ENCODE assay signal across 9 cellular contexts in the genomic region with DNA sequence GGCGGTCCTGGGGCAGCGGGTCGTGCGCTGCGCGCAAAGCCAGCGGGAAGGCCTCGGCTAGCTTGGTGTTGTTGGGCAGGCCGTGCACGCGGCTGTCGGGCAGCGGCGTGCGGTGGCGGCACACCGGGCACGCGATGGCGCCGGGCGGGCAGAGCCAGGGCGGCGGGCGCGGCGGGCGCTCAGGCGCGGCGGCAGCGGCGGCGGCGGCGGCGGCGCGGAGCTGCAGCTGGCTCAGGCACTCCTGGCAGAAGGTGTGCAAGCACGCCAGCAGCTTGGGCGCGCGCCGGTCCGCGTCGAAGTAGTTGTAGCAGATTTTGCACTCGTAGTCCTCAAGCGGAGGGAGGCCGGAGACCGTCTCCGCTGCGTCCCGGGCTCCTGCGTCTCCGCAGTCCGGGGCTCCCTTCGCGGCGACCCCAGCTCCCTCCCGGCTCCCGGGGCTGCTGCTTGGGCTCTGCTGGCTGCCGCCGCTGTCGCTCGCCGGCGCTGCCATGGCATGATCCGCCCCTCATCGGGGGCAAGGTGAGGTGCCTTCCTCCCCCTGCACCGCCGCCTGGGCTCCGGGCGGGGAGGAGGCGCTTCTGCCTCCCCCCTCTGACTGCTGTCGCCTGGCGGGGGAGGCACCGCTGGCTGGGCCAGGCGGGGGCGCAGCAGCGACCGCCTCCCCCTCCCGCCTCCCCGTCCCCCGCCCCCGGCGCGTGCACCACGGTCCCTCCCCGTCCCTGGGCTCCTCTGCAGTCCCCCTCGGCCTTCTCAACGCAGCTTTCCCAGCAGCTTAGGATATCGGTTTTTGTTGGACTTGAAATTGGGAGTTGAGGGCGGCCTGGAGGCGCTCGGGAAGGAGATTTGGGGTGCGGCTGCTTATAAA. TPM values are rescaled to one million over a fixed set of nuclear protein-coding genes. Genes with fewer than 3 reads are reported as not detected.
A peak's percentile ranks its signal among the peaks of the same experiment; 100 is the strongest.
DNase-seq lines count a peak whose midpoint lies in the region; ATAC-seq, FAIRE-seq and TF ChIP-seq lines count a peak whose summit lies in the region.
"Had no signal": no experiment of that assay in that cellular context is flagged by ENCODE, and none has a peak within 500 bp of the region (broad histone marks: within the 10 kb centered on the region; RNA-seq: fewer than 3 reads in every experiment).

No MANE protein-coding gene starts in this region.

- no peak for TF ChIP-seq CTCF in CD14-positive monocyte (IDR thresholded peaks at IDR 0.05)
- no peak for TF ChIP-seq CTCF in MCF 10A (IDR thresholded peaks at IDR 0.05; ENCODE audit: unreplicated experiment)
- no peak for TF ChIP-seq CTCF in thoracic aorta (IDR thresholded peaks at IDR 0.05)
- TF ChIP-seq CTCF in D721Med (IDR thresholded peaks at IDR 0.05; ENCODE audit: insufficient read depth, missing control alignments) = no peak

- H3K4me1 Mint-ChIP-seq in CD14-positive monocyte (peaks cover 16% of the 10 kb centered on the region), MCF 10A (ENCODE audit: insufficient read depth, unreplicated experiment) (no peaks in the 10 kb centered on the region)

- H3K27ac ChIP-seq in thoracic aorta = no peak overlapping the region

- CTCF ChIA-PET in MCF 10A (lab: Yijun Ruan, JAX) = interaction anchor here (0.6 to 3.2 kb wide), 9 partner anchors 8 to 1324 kb away, joined by 3 to 33 read pairs (median 4); no protein-coding TSS in a partner anchor

- no peak for FAIRE-seq in D721Med (lab: Jason Lieb, UNC)

- no peak for DNase-seq in CD14-positive monocyte (ENCODE audit: low spot score)
- DNase-seq in NCI-H2171 treated with DMSO at 0.1 percent for 48 hours (lab: John Stamatoyannopoulos, UW) = peak; percentile 59
- peak; percentile 20 for DNase-seq in MCF 10A (ENCODE audit: unreplicated experiment)
- no peak for DNase-seq in left lobe of liver (ENCODE audit: low spot score)
- no peak for DNase-seq in thoracic aorta (ENCODE audit: low spot score)
- no peak for DNase-seq in D721Med (ENCODE audit: insufficient read length, low spot score)

- H3K27me3 ChIP-seq in thoracic aorta (replicated peaks; ENCODE audit: insufficient read depth) = peaks cover 18% of the 10 kb centered on the region

- POLR2A ChIA-PET in MCF 10A (lab: Yijun Ruan, JAX) = interaction anchor here (1.1 to 3.3 kb wide), 4 partner anchors 10 to 242 kb away, joined by 3 to 57 read pairs (median 10); no protein-coding TSS in a partner anchor

- peak overlapping the region; percentile 65 for H3K4me3 ChIP-seq in thoracic aorta

- ATAC-seq in GM18519 (IDR thresholded peaks at IDR 0.05; ENCODE audit: low FRiP score, unreplicated experiment) (peak; percentile 31), HG02885 (IDR thresholded peaks at IDR 0.05; ENCODE audit: poor library complexity, unreplicated experiment) (peak; percentile 44), left lobe of liver (peak; percentile 57), thoracic aorta (ENCODE audit: insufficient number of reproducible peaks, low FRiP score, low read depth) (no peak)

- BruUV-seq in MCF 10A (replicated peaks; lab: Mats Ljungman, UMichigan) = no TSS peak

- H3K9me3 Mint-ChIP-seq in CD14-positive monocyte (peaks cover 0 to 12% (median 3%) of the 10 kb centered on the region in 7 donors), MCF 10A (ENCODE audit: unreplicated experiment) (no peaks in the 10 kb centered on the region)

- peaks cover 8 to 11% of the 10 kb centered on the region in 2 donors for H3K36me3 Mint-ChIP-seq in CD14-positive monocyte
- no peaks in the 10 kb centered on the region for H3K36me3 Mint-ChIP-seq in MCF 10A (ENCODE audit: insufficient read depth, unreplicated experiment)

- H3K9me3 ChIP-seq in thoracic aorta = no peaks in the 10 kb centered on the region

- H3K27me3 Mint-ChIP-seq in CD14-positive monocyte (ENCODE audit: low read depth in 3 of 3) (peaks cover 49 to 76% (median 59%) of the 10 kb centered on the region in 3 donors), MCF 10A (ENCODE audit: insufficient read depth, unreplicated experiment) (peaks cover 2% of the 10 kb centered on the region)

- H3K27ac Mint-ChIP-seq in CD14-positive monocyte (no peak overlapping the region), MCF 10A (ENCODE audit: low read depth, unreplicated experiment) (no peak overlapping the region)

- H3K4me1 ChIP-seq in thoracic aorta (ENCODE audit: control insufficient read depth in 1 of 2, low read depth in 2 of 2) = peaks cover 9 to 15% of the 10 kb centered on the region in 2 donors

- H3K36me3 ChIP-seq in thoracic aorta = no peaks in the 10 kb centered on the region

- H3K4me3 Mint-ChIP-seq in CD14-positive monocyte (peak overlapping the region; percentile 82 to 92), MCF 10A (ENCODE audit: unreplicated experiment) (peak overlapping the region; percentile 89)

- intact Hi-C loops in CD14-positive monocyte (cut with micrococcal nuclease) = loop anchor here (5.0 to 10.0 kb wide), 2 partner anchors 165 to 242 kb away; no protein-coding TSS in a partner anchor
- intact Hi-C loops in MCF 10A (cut with micrococcal nuclease) = no loop called here

RNA-seq across cellular contexts. Expression of gene PAX3, which starts 21.0 kb away (rescaled TPM):
- not detected for polyA plus RNA-seq in CD14-positive monocyte
- total RNA-seq in MCF 10A (2022) = not detected in 2 replicates
- not detected for total RNA-seq in left lobe of liver
- not detected for total RNA-seq in thoracic aorta
- total RNA-seq: T-helper 2 cell treated with Interferon-gamma antibody and Interleukin-4, amounts not matched to agents 100 ng/mL and 5 ng/mL, for 36 hours had no signal

Comparison
In these comparisons a context has a peak if more than half of its experiments do, and no peak if none do; other contexts are left out.
1. DNase-seq: peak in NCI-H2171 treated with DMSO at 0.1 percent for 48 hours (single experiment) and MCF 10A (single experiment); none in CD14-positive monocyte (single experiment), left lobe of liver (single experiment), thoracic aorta (single experiment) and D721Med (single experiment).